Comparison of ENCODE assay signal across 1 cellular context in the genomic region with DNA sequence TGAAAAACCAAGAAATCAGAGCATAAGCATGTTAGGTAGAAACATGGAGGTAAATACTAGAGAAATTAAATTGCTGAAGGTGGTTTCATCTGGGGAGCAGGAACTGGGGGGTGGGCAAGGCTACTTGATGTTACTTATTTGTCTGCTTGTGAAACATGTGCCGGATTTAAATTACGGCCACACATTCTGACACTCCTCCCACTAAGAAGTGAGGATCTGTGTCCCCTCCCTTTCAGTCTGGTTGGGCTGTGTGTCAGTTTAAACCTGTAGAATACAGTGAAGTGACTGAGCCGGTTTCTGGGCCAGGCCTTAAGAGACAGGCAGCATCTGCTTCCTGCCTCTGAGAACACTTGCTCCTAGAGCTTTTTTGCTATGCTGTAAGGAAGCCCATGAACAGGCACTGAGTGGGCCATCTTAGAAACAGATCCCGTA.
A peak's percentile ranks its signal among the peaks of the same experiment; 100 is the strongest.
TF ChIP-seq lines count a peak whose summit lies in the region.

No MANE protein-coding gene starts in this region.

TF ChIP-seq in K562, 482 proteins besides CTCF, POLR2A, EP300 and RAD21 (continues in another document):
- TF ChIP-seq JUN (IDR thresholded peaks at IDR 0.05; ENCODE audit: borderline replicate concordance, low read depth, low read length) = no peak
- TF ChIP-seq JUN (CRISPR knock-in tag; IDR thresholded peaks at IDR 0.05; ENCODE audit: borderline replicate concordance) = no peak
- TF ChIP-seq NUFIP1 (IDR thresholded peaks at IDR 0.05; ENCODE audit: partially characterized antibody) = no peak
- no peak for TF ChIP-seq TAF9B (IDR thresholded peaks at IDR 0.05; ENCODE audit: partially characterized antibody)
- TF ChIP-seq, protein P1, sequence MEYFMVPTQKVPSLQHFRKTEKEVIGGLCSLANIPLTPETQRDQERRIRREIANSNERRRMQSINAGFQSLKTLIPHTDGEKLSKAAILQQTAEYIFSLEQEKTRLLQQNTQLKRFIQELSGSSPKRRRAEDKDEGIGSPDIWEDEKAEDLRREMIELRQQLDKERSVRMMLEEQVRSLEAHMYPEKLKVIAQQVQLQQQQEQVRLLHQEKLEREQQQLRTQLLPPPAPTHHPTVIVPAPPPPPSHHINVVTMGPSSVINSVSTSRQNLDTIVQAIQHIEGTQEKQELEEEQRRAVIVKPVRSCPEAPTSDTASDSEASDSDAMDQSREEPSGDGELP (CRISPR knock-in tag; IDR thresholded peaks at IDR 0.05; ENCODE audit: borderline replicate concordance) = no peak
- TF ChIP-seq, protein P2, sequence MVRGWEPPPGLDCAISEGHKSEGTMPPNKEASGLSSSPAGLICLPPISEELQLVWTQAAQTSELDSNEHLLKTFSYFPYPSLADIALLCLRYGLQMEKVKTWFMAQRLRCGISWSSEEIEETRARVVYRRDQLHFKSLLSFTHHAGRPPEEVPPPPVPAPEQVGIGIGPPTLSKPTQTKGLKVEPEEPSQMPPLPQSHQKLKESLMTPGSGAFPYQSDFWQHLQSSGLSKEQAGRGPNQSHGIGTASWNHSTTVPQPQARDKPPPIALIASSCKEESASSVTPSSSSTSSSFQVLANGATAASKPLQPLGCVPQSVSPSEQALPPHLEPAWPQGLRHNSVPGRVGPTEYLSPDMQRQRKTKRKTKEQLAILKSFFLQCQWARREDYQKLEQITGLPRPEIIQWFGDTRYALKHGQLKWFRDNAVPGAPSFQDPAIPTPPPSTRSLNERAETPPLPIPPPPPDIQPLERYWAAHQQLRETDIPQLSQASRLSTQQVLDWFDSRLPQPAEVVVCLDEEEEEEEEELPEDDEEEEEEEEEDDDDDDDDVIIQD (CRISPR knock-in tag; IDR thresholded peaks at IDR 0.05) = no peak
- TF ChIP-seq, protein P3, sequence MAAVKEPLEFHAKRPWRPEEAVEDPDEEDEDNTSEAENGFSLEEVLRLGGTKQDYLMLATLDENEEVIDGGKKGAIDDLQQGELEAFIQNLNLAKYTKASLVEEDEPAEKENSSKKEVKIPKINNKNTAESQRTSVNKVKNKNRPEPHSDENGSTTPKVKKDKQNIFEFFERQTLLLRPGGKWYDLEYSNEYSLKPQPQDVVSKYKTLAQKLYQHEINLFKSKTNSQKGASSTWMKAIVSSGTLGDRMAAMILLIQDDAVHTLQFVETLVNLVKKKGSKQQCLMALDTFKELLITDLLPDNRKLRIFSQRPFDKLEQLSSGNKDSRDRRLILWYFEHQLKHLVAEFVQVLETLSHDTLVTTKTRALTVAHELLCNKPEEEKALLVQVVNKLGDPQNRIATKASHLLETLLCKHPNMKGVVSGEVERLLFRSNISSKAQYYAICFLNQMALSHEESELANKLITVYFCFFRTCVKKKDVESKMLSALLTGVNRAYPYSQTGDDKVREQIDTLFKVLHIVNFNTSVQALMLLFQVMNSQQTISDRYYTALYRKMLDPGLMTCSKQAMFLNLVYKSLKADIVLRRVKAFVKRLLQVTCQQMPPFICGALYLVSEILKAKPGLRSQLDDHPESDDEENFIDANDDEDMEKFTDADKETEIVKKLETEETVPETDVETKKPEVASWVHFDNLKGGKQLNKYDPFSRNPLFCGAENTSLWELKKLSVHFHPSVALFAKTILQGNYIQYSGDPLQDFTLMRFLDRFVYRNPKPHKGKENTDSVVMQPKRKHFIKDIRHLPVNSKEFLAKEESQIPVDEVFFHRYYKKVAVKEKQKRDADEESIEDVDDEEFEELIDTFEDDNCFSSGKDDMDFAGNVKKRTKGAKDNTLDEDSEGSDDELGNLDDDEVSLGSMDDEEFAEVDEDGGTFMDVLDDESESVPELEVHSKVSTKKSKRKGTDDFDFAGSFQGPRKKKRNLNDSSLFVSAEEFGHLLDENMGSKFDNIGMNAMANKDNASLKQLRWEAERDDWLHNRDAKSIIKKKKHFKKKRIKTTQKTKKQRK (IDR thresholded peaks at IDR 0.05; ENCODE audit: borderline replicate concordance, low read depth, low read length) = no peak
- no peak for TF ChIP-seq ZNF146 (CRISPR knock-in tag; IDR thresholded peaks at IDR 0.05; ENCODE audit: unreplicated experiment)
- TF ChIP-seq ESRRA (IDR thresholded peaks at IDR 0.05; ENCODE audit: borderline replicate concordance, low read depth) = no peak
- TF ChIP-seq NFE2 (IDR thresholded peaks at IDR 0.05; ENCODE audit: low read depth) = peak; percentile 15; the same call in 1 of the 2 replicates
- no peak for TF ChIP-seq NFYB (IDR thresholded peaks at IDR 0.05; ENCODE audit: extremely low read depth, insufficient read length)
- TF ChIP-seq BCL6 (CRISPR knock-in tag; IDR thresholded peaks at IDR 0.05) = no peak
- TF ChIP-seq ZNF134 (CRISPR knock-in tag; conservative IDR thresholded peaks at IDR 0.05) = no peak
- TF ChIP-seq SAFB (IDR thresholded peaks at IDR 0.05; ENCODE audit: borderline replicate concordance, low read depth, low read length) = no peak
- no peak for TF ChIP-seq OTX1 (CRISPR knock-in tag; IDR thresholded peaks at IDR 0.05)
- no peak for TF ChIP-seq FOXJ3 (CRISPR knock-in tag; IDR thresholded peaks at IDR 0.05)
- TF ChIP-seq ZNF121 (CRISPR knock-in tag; conservative IDR thresholded peaks at IDR 0.05) = no peak
- no peak for TF ChIP-seq ZNF780A (CRISPR knock-in tag; IDR thresholded peaks at IDR 0.05)
- TF ChIP-seq, protein P4, sequence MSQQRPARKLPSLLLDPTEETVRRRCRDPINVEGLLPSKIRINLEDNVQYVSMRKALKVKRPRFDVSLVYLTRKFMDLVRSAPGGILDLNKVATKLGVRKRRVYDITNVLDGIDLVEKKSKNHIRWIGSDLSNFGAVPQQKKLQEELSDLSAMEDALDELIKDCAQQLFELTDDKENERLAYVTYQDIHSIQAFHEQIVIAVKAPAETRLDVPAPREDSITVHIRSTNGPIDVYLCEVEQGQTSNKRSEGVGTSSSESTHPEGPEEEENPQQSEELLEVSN (IDR thresholded peaks at IDR 0.05; ENCODE audit: borderline replicate concordance in 1 of 2, extremely low read depth in 1 of 2, insufficient read depth in 1 of 2, insufficient read length in 1 of 2, low read depth in 1 of 2, low read length in 1 of 2, poor library complexity in 1 of 2, severe bottlenecking in 1 of 2) = peak in 1 of 2 experiments; percentile 16
- TF ChIP-seq, protein P5, sequence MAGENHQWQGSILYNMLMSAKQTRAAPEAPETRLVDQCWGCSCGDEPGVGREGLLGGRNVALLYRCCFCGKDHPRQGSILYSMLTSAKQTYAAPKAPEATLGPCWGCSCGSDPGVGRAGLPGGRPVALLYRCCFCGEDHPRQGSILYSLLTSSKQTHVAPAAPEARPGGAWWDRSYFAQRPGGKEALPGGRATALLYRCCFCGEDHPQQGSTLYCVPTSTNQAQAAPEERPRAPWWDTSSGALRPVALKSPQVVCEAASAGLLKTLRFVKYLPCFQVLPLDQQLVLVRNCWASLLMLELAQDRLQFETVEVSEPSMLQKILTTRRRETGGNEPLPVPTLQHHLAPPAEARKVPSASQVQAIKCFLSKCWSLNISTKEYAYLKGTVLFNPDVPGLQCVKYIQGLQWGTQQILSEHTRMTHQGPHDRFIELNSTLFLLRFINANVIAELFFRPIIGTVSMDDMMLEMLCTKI (IDR thresholded peaks at IDR 0.05; ENCODE audit: partially characterized antibody) = no peak
- TF ChIP-seq MAFF (IDR thresholded peaks at IDR 0.05; ENCODE audit: low read length) = no peak
- TF ChIP-seq, protein P6, sequence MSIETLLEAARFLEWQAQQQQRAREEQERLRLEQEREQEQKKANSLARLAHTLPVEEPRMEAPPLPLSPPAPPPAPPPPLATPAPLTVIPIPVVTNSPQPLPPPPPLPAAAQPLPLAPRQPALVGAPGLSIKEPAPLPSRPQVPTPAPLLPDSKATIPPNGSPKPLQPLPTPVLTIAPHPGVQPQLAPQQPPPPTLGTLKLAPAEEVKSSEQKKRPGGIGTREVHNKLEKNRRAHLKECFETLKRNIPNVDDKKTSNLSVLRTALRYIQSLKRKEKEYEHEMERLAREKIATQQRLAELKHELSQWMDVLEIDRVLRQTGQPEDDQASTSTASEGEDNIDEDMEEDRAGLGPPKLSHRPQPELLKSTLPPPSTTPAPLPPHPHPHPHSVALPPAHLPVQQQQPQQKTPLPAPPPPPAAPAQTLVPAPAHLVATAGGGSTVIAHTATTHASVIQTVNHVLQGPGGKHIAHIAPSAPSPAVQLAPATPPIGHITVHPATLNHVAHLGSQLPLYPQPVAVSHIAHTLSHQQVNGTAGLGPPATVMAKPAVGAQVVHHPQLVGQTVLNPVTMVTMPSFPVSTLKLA (conservative IDR thresholded peaks at IDR 0.05) = peak in 1 of 2 experiments; percentile 65
- no peak for TF ChIP-seq SMC3 (conservative IDR thresholded peaks at IDR 0.05; ENCODE audit: insufficient read depth, low read depth, low read length)
- peak; percentile 56 for TF ChIP-seq MEIS2 (IDR thresholded peaks at IDR 0.05; ENCODE audit: partially characterized antibody)
- no peak for TF ChIP-seq CAMTA2 (CRISPR knock-in tag; conservative IDR thresholded peaks at IDR 0.05)
- TF ChIP-seq, protein P7, sequence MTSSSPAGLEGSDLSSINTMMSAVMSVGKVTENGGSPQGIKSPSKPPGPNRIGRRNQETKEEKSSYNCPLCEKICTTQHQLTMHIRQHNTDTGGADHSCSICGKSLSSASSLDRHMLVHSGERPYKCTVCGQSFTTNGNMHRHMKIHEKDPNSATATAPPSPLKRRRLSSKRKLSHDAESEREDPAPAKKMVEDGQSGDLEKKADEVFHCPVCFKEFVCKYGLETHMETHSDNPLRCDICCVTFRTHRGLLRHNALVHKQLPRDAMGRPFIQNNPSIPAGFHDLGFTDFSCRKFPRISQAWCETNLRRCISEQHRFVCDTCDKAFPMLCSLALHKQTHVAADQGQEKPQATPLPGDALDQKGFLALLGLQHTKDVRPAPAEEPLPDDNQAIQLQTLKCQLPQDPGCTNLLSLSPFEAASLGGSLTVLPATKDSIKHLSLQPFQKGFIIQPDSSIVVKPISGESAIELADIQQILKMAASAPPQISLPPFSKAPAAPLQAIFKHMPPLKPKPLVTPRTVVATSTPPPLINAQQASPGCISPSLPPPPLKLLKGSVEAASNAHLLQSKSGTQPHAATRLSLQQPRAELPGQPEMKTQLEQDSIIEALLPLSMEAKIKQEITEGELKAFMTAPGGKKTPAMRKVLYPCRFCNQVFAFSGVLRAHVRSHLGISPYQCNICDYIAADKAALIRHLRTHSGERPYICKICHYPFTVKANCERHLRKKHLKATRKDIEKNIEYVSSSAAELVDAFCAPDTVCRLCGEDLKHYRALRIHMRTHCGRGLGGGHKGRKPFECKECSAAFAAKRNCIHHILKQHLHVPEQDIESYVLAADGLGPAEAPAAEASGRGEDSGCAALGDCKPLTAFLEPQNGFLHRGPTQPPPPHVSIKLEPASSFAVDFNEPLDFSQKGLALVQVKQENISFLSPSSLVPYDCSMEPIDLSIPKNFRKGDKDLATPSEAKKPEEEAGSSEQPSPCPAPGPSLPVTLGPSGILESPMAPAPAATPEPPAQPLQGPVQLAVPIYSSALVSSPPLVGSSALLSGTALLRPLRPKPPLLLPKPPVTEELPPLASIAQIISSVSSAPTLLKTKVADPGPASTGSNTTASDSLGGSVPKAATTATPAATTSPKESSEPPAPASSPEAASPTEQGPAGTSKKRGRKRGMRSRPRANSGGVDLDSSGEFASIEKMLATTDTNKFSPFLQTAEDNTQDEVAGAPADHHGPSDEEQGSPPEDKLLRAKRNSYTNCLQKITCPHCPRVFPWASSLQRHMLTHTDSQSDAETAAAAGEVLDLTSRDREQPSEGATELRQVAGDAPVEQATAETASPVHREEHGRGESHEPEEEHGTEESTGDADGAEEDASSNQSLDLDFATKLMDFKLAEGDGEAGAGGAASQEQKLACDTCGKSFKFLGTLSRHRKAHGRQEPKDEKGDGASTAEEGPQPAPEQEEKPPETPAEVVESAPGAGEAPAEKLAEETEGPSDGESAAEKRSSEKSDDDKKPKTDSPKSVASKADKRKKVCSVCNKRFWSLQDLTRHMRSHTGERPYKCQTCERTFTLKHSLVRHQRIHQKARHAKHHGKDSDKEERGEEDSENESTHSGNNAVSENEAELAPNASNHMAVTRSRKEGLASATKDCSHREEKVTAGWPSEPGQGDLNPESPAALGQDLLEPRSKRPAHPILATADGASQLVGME (CRISPR knock-in tag; IDR thresholded peaks at IDR 0.05) = 0 out of 2 replicates have a peak, but pooled peaks have one; percentile 18
- TF ChIP-seq EGR1 (conservative IDR thresholded peaks at IDR 0.05) = no peak
- no peak for TF ChIP-seq RB1 (IDR thresholded peaks at IDR 0.05; ENCODE audit: low read depth)
- no peak for TF ChIP-seq U2AF1 (optimal IDR thresholded peaks at IDR 0.05; ENCODE audit: low read depth, low read length)
- TF ChIP-seq, protein P8, sequence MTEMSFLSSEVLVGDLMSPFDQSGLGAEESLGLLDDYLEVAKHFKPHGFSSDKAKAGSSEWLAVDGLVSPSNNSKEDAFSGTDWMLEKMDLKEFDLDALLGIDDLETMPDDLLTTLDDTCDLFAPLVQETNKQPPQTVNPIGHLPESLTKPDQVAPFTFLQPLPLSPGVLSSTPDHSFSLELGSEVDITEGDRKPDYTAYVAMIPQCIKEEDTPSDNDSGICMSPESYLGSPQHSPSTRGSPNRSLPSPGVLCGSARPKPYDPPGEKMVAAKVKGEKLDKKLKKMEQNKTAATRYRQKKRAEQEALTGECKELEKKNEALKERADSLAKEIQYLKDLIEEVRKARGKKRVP (CRISPR knock-in tag; IDR thresholded peaks at IDR 0.05) = no peak
- 0 out of 2 replicates have a peak, but pooled peaks have one; percentile 74 for TF ChIP-seq MIER1 (IDR thresholded peaks at IDR 0.05; ENCODE audit: low read depth)
- no peak for TF ChIP-seq NR2C2 (CRISPR knock-in tag; IDR thresholded peaks at IDR 0.05)
- TF ChIP-seq NR2C2 (tag; IDR thresholded peaks at IDR 0.05) = no peak
- 0 out of 2 replicates have a peak, but pooled peaks have one; percentile 2 for TF ChIP-seq LARP7 (IDR thresholded peaks at IDR 0.05)
- TF ChIP-seq, protein P9, sequence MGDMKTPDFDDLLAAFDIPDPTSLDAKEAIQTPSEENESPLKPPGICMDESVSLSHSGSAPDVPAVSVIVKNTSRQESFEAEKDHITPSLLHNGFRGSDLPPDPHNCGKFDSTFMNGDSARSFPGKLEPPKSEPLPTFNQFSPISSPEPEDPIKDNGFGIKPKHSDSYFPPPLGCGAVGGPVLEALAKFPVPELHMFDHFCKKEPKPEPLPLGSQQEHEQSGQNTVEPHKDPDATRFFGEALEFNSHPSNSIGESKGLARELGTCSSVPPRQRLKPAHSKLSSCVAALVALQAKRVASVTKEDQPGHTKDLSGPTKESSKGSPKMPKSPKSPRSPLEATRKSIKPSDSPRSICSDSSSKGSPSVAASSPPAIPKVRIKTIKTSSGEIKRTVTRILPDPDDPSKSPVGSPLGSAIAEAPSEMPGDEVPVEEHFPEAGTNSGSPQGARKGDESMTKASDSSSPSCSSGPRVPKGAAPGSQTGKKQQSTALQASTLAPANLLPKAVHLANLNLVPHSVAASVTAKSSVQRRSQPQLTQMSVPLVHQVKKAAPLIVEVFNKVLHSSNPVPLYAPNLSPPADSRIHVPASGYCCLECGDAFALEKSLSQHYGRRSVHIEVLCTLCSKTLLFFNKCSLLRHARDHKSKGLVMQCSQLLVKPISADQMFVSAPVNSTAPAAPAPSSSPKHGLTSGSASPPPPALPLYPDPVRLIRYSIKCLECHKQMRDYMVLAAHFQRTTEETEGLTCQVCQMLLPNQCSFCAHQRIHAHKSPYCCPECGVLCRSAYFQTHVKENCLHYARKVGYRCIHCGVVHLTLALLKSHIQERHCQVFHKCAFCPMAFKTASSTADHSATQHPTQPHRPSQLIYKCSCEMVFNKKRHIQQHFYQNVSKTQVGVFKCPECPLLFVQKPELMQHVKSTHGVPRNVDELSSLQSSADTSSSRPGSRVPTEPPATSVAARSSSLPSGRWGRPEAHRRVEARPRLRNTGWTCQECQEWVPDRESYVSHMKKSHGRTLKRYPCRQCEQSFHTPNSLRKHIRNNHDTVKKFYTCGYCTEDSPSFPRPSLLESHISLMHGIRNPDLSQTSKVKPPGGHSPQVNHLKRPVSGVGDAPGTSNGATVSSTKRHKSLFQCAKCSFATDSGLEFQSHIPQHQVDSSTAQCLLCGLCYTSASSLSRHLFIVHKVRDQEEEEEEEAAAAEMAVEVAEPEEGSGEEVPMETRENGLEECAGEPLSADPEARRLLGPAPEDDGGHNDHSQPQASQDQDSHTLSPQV (IDR thresholded peaks at IDR 0.05) = no peak
- TF ChIP-seq MYC (IDR thresholded peaks at IDR 0.05; ENCODE audit: low read depth, low read length) = peak; percentile 32; the same call in 1 of the 2 replicates
- TF ChIP-seq MYC (CRISPR knock-in tag; IDR thresholded peaks at IDR 0.05; ENCODE audit: borderline replicate concordance, low read depth) = no peak
